Comparison of ENCODE assay signal across 22 cellular contexts in genomic region chr9:91032056-91032455, GRCh38.
DNase-seq lines count a peak whose midpoint lies in the region; TF ChIP-seq lines count a peak whose summit lies in the region.
"Had no signal": no experiment of that assay in that cellular context is flagged by ENCODE, and none has a peak within 500 bp of the region (broad histone marks: within the 10 kb centered on the region; RNA-seq: fewer than 3 reads in every experiment).

No MANE protein-coding gene starts in this region.

- BruUV-seq in Calu3 (replicated peaks; lab: Mats Ljungman, UMichigan) = no TSS peak

- H3K27me3 ChIP-seq in smooth muscle cell (ENCODE audit: low read depth) = no peaks in the 10 kb centered on the region

- no peak for TF ChIP-seq CTCF in choroid plexus epithelial cell (conservative IDR thresholded peaks at IDR 0.05; ENCODE audit: low read depth, low read length)
- TF ChIP-seq CTCF in Calu3 (IDR thresholded peaks at IDR 0.05; ENCODE audit: unreplicated experiment) = no peak
- no peak for TF ChIP-seq CTCF in smooth muscle cell (IDR thresholded peaks at IDR 0.05; ENCODE audit: borderline replicate concordance, insufficient read depth, poor library complexity, severe bottlenecking)

- no peaks in the 10 kb centered on the region for H3K36me3 ChIP-seq in smooth muscle cell (ENCODE audit: low read depth)

- intact Hi-C loops in Calu3 (cut with micrococcal nuclease; ENCODE audit: unreplicated experiment) = loop anchor here (10.0 kb wide), 2 partner anchors 163 to 643 kb away; no protein-coding TSS in a partner anchor

- peaks cover under 1% of the 10 kb centered on the region for H3K36me3 Mint-ChIP-seq in Calu3 (ENCODE audit: insufficient read depth, unreplicated experiment)
- H3K36me3 Mint-ChIP-seq: CD14-positive monocyte; CD8-positive, alpha-beta memory T cell had no signal

- no peaks in the 10 kb centered on the region for H3F3A ChIP-seq in smooth muscle cell (ENCODE audit: low read depth)

- no peaks in the 10 kb centered on the region for H3K79me2 ChIP-seq in smooth muscle cell (ENCODE audit: low read depth)

- peaks cover 3% of the 10 kb centered on the region for H3K27me3 Mint-ChIP-seq in Calu3 (ENCODE audit: unreplicated experiment)

- no peaks in the 10 kb centered on the region for H3K4me1 ChIP-seq in smooth muscle cell (ENCODE audit: low read depth)

- no peaks in the 10 kb centered on the region for H4K20me1 ChIP-seq in smooth muscle cell (ENCODE audit: low read depth)

- no peak overlapping the region for H3K9ac ChIP-seq in smooth muscle cell (ENCODE audit: low read depth)
- H3K9ac ChIP-seq: SK-N-SH had no signal

- H3K4me1 Mint-ChIP-seq in Calu3 (ENCODE audit: low read depth, unreplicated experiment) = peaks cover 12% of the 10 kb centered on the region

- no peak overlapping the region for H2AFZ ChIP-seq in smooth muscle cell (ENCODE audit: low read depth)

- H3K4me3 Mint-ChIP-seq in Calu3 (ENCODE audit: low read depth, unreplicated experiment) = no peak overlapping the region
- H3K4me3 Mint-ChIP-seq: CD14-positive monocyte; CD8-positive, alpha-beta memory T cell; H9 had no signal

- H3K9me3 Mint-ChIP-seq in Calu3 (ENCODE audit: low read depth, unreplicated experiment) = no peaks in the 10 kb centered on the region
- H3K9me3 Mint-ChIP-seq: CD8-positive, alpha-beta memory T cell; H9 had no signal

- H3K27ac ChIP-seq in smooth muscle cell (ENCODE audit: low read depth) = no peak overlapping the region

- WGBS in smooth muscle cell (ENCODE audit: low lambda C conversion rate) = 91% methylated on average over 7 of the region's 7 CpGs

- no peaks in the 10 kb centered on the region for H3K9me3 ChIP-seq in smooth muscle cell (replicated peaks; ENCODE audit: low read depth)
- H3K9me3 ChIP-seq: SK-N-SH had no signal

- CTCF ChIA-PET in Calu3 (lab: Charles Lee) = interaction anchor here (0.6 kb wide), 1 partner anchor 119 kb away, joined by 3 read pairs; no protein-coding TSS in a partner anchor

- H3K4me3 ChIP-seq in choroid plexus epithelial cell (ENCODE audit: low read depth, low read length) = no peak overlapping the region
- H3K4me3 ChIP-seq in smooth muscle cell = no peak overlapping the region
- H3K4me3 ChIP-seq: K562 had no signal

- no peak overlapping the region for H3K27ac Mint-ChIP-seq in Calu3 (ENCODE audit: unreplicated experiment)

- peak; percentile 22 for DNase-seq in EH (ENCODE audit: low read depth)
- peak; percentile 38 for DNase-seq in M059J (ENCODE audit: low read depth)
- DNase-seq in choroid plexus epithelial cell (ENCODE audit: low read depth) = peak; percentile 48
- DNase-seq in mesenteric fat pad (ENCODE audit: low spot score) = peak; percentile 80
- DNase-seq in NCI-H345 (lab: John Stamatoyannopoulos, UW) = no peak
- DNase-seq in Calu3 = no peak
- no peak for DNase-seq in smooth muscle cell (lab: John Stamatoyannopoulos, UW; ENCODE audit: unreplicated experiment)
- DNase-seq: CD8-positive, alpha-beta memory T cell; DMS153; H9; Kasumi-1; MV-4-11; NCI-H1105; NCI-H146; NCI-H1930; NCI-H2107; NCI-H446 treated with DMSO at 0.1 percent for 48 hours; NCI-H526; SK-N-SH; SW 1271 had no signal

- H3K4me2 ChIP-seq in smooth muscle cell = no peak overlapping the region
- H3K4me2 ChIP-seq: SK-N-SH had no signal

Comparison
In these comparisons a context has a peak if more than half of its experiments do, and no peak if none do; other contexts are left out.
1. DNase-seq: peak in EH (single experiment), M059J (single experiment), choroid plexus epithelial cell (single experiment) and mesenteric fat pad (single experiment); none in NCI-H345 (single experiment), Calu3 (single experiment) and smooth muscle cell (single experiment).